ENCODE assay signal across 14 cellular contexts in genomic region chr7:47663841-47664240, GRCh38.
A peak's percentile ranks its signal among the peaks of the same experiment; 100 is the strongest.
DNase-seq lines count a peak whose midpoint lies in the region; ATAC-seq, FAIRE-seq and TF ChIP-seq lines count a peak whose summit lies in the region.
"Had no signal": no experiment of that assay in that cellular context is flagged by ENCODE, and none has a peak within 500 bp of the region (broad histone marks: within the 10 kb centered on the region; RNA-seq: fewer than 3 reads in every experiment).

No MANE protein-coding gene starts in this region.

- H2AK5ac ChIP-seq in IMR-90 (ENCODE audit: low read depth, low read length) (peak overlapping the region; percentile 70; the same call in 1 of the 2 replicates), mesenchymal stem cell (ENCODE audit: low read length, severe bottlenecking) (peak overlapping the region; percentile 94)

- H3K4me1 ChIP-seq in A549 (peaks cover 49% of the 10 kb centered on the region), IMR-90 (ENCODE audit: control insufficient read depth, insufficient read depth, low read length) (peaks cover 25% of the 10 kb centered on the region), mesenchymal stem cell (ENCODE audit: control insufficient read depth, insufficient read depth, low read depth, low read length) (peaks cover 31% of the 10 kb centered on the region)
- H3K4me1 ChIP-seq in effector memory CD4-positive, alpha-beta T cell (ENCODE audit: control insufficient read depth, insufficient read depth, low read length, poor library complexity, severe bottlenecking): no peaks in the 10 kb centered on the region

- DNase-seq in A549 (ENCODE audit: low read depth in 1 of 2, low spot score in 1 of 2): no peak
- no peak for DNase-seq in IMR-90
- peak; percentile 52 for DNase-seq in dermis blood vessel endothelial cell
- DNase-seq in mesenchymal stem cell: no peak
- DNase-seq in effector memory CD4-positive, alpha-beta T cell: no peak
- DNase-seq in NCI-H146 treated with DMSO at 0.1 percent for 48 hours (lab: John Stamatoyannopoulos, UW; ENCODE audit: unreplicated experiment): no peak
- no peak for DNase-seq in NCI-H1436 (lab: John Stamatoyannopoulos, UW)
- DNase-seq: C1 segment of cervical spinal cord; CD4-positive, alpha-beta T cell; DND-41; GF-D8; GM23248 had no signal

- in situ Hi-C loops in IMR-90 (cut with MboI; ENCODE audit: low sequenced_read_pairs): no loop called here

- WGBS in A549 (ENCODE audit: missing lambda C conversion rate): 100% methylated on average over 1 of the region's 1 CpG
- WGBS in IMR-90 (ENCODE audit: extremely low coverage in 2 of 2, insufficient read length in 1 of 2), 2 experiments: no CpG with 5 or more reads among the region's 1 CpG
- 100% methylated on average over 1 of the region's 1 CpG for WGBS in mesenchymal stem cell

- peak overlapping the region; percentile 77 to 81 for H2BK12ac ChIP-seq in mesenchymal stem cell (ENCODE audit: low read length in 2 of 2)

- no peak overlapping the region for H3K4me3 ChIP-seq in A549
- no peak overlapping the region for H3K4me3 ChIP-seq in IMR-90 (ENCODE audit: insufficient read depth, low read depth, low read length)
- no peak overlapping the region for H3K4me3 ChIP-seq in mesenchymal stem cell (ENCODE audit: insufficient read depth in 1 of 2, low read depth in 1 of 2, low read length in 2 of 2)
- H3K4me3 ChIP-seq in effector memory CD4-positive, alpha-beta T cell (ENCODE audit: insufficient read depth, low read depth, low read length, poor library complexity, severe bottlenecking): no peak overlapping the region
- H3K4me3 ChIP-seq: GM23248 had no signal

- H2BK5ac ChIP-seq in IMR-90 (ENCODE audit: low read depth, low read length, poor library complexity, severe bottlenecking) (no peak overlapping the region), mesenchymal stem cell (ENCODE audit: low read depth, low read length, poor library complexity, severe bottlenecking) (no peak overlapping the region)

- no peaks in the 10 kb centered on the region for H3K79me1 ChIP-seq in IMR-90 (ENCODE audit: low read depth in 1 of 2, low read length in 2 of 2)
- H3K79me1 ChIP-seq in mesenchymal stem cell (replicated peaks; ENCODE audit: low read length, poor library complexity, severe bottlenecking): no peaks in the 10 kb centered on the region

- no peak for TF ChIP-seq CTCF in A549 (IDR thresholded peaks at IDR 0.05)
- TF ChIP-seq CTCF in IMR-90 (conservative IDR thresholded peaks at IDR 0.05; ENCODE audit: low read depth, low read length): no peak

- TF ChIP-seq POLR2A in A549 (IDR thresholded peaks at IDR 0.05; ENCODE audit: low read length) (no peak), IMR-90 (IDR thresholded peaks at IDR 0.05; ENCODE audit: low read depth, low read length) (no peak)

- no peak overlapping the region for H4K5ac ChIP-seq in IMR-90 (ENCODE audit: low read depth, low read length)

- H3K27ac ChIP-seq in A549: peak overlapping the region; percentile 59 to 86; a peak in 5 of 6 replicates
- no peak overlapping the region for H3K27ac ChIP-seq in IMR-90 (ENCODE audit: insufficient read depth, low read length)
- peak overlapping the region; percentile 65 for H3K27ac ChIP-seq in mesenchymal stem cell (ENCODE audit: low read length, poor library complexity, severe bottlenecking)
- no peak overlapping the region for H3K27ac ChIP-seq in effector memory CD4-positive, alpha-beta T cell (ENCODE audit: insufficient read depth, low read length, poor library complexity, severe bottlenecking)
- H3K27ac ChIP-seq: GM23248 had no signal

- peak overlapping the region; percentile 23 for H2BK20ac ChIP-seq in IMR-90 (ENCODE audit: low read depth, low read length)

- no peak overlapping the region for H2AK9ac ChIP-seq in IMR-90 (replicated peaks; ENCODE audit: low read depth, low read length, poor library complexity)

- TF ChIP-seq RAD21 in A549 (conservative IDR thresholded peaks at IDR 0.05 in 1 of 2, IDR thresholded peaks at IDR 0.05 in 1 of 2): no peak
- TF ChIP-seq RAD21 in IMR-90 (IDR thresholded peaks at IDR 0.05; ENCODE audit: low read length): no peak

- no TSS peak for BruUV-seq in IMR-90 (replicated peaks; lab: Mats Ljungman, UMichigan)

- H2BK120ac ChIP-seq in IMR-90 (ENCODE audit: low read depth, low read length) (peak overlapping the region; percentile 76), mesenchymal stem cell (ENCODE audit: low read depth, low read length) (peak overlapping the region; percentile 55)

- no peak overlapping the region for H3K23ac ChIP-seq in IMR-90 (ENCODE audit: low read depth, low read length)
- H3K23ac ChIP-seq in mesenchymal stem cell (ENCODE audit: low read length in 2 of 2): no peak overlapping the region

- H4K91ac ChIP-seq in IMR-90 (ENCODE audit: insufficient read depth, low read depth, low read length): 0 out of 2 replicates have a peak overlapping the region, but pooled peaks have one; percentile 42
- H4K91ac ChIP-seq in mesenchymal stem cell (ENCODE audit: low read length): peak overlapping the region; percentile 72

- intact Hi-C loops in IMR-90 (cut with micrococcal nuclease): no loop called here

- CTCF ChIA-PET in A549 (lab: Yijun Ruan, JAX): interaction anchor here (1.1 to 1.6 kb wide), 3 partner anchors 22 to 155 kb away, joined by 3 to 6 read pairs (median 3); no protein-coding TSS in a partner anchor
- CTCF ChIA-PET in IMR-90 (lab: Yijun Ruan, JAX): interaction anchor here (1.3 kb wide), 1 partner anchor 120 kb away, joined by 4 read pairs; no protein-coding TSS in a partner anchor

- H2BK15ac ChIP-seq in IMR-90 (ENCODE audit: low read depth, low read length) (peak overlapping the region; percentile 39; the same call in 2 of the 3 replicates), mesenchymal stem cell (ENCODE audit: low read depth, poor library complexity, severe bottlenecking) (no peak overlapping the region)

- H3K56ac ChIP-seq in IMR-90 (ENCODE audit: extremely low read depth, insufficient read depth, low read length): no peak overlapping the region; the same call in 1 of the 2 replicates

- H3K4me2 ChIP-seq in A549 (0 out of 3 replicates have a peak overlapping the region, but pooled peaks have one; percentile 21), IMR-90 (ENCODE audit: low read depth, low read length) (no peak overlapping the region), mesenchymal stem cell (ENCODE audit: low read length, poor library complexity, severe bottlenecking) (no peak overlapping the region)

- H3K4ac ChIP-seq in IMR-90 (ENCODE audit: low read depth, low read length) (peak overlapping the region; percentile 50), mesenchymal stem cell (ENCODE audit: low read depth in 1 of 2, low read length in 2 of 2) (peak overlapping the region in 1 of 2 experiments; percentile 80)

- H3K14ac ChIP-seq in IMR-90 (replicated peaks; ENCODE audit: low read depth, low read length) (peak overlapping the region; percentile 62), mesenchymal stem cell (ENCODE audit: low read length in 2 of 2) (no peak overlapping the region)

- no peak for FAIRE-seq in A549 (lab: Jason Lieb, UNC)
- FAIRE-seq: H54 had no signal

- no peaks in the 10 kb centered on the region for H4K20me1 ChIP-seq in IMR-90 (ENCODE audit: insufficient read depth, low read length)

- dilution Hi-C loops in IMR-90 (cut with HindIII; ENCODE audit: low sequenced_read_pairs, unreplicated experiment): no loop called here

- no peak for TF ChIP-seq EP300 in A549 (IDR thresholded peaks at IDR 0.05)

- H3K9me3 ChIP-seq in A549: no peaks in the 10 kb centered on the region
- no peaks in the 10 kb centered on the region for H3K9me3 ChIP-seq in IMR-90 (ENCODE audit: control insufficient read depth, insufficient read depth, low read length)
- no peaks in the 10 kb centered on the region for H3K9me3 ChIP-seq in mesenchymal stem cell (ENCODE audit: control insufficient read depth, low read length)
- H3K9me3 ChIP-seq in effector memory CD4-positive, alpha-beta T cell (ENCODE audit: control insufficient read depth, low read length): no peaks in the 10 kb centered on the region

- H4K8ac ChIP-seq in IMR-90 (ENCODE audit: low read depth in 2 of 2, low read length in 2 of 2) (peak overlapping the region in 1 of 2 experiments; percentile 33; a peak in 1 of 4 replicates), mesenchymal stem cell (ENCODE audit: low read length) (no peak overlapping the region)

- H3K9ac ChIP-seq in IMR-90 (ENCODE audit: low read depth, low read length) (no peak overlapping the region), mesenchymal stem cell (ENCODE audit: low read length) (no peak overlapping the region)
- H3K9ac ChIP-seq: GM23248 had no signal

- ATAC-seq in A549 (no peak), IMR-90 (ENCODE audit: low read depth) (no peak)
- ATAC-seq: HCT116 had no signal

- H3K18ac ChIP-seq in IMR-90 (ENCODE audit: low read depth, low read length) (peak overlapping the region; percentile 35; the same call in 1 of the 2 replicates), mesenchymal stem cell (ENCODE audit: low read depth in 1 of 2, low read length in 2 of 2) (peak overlapping the region in 1 of 2 experiments; percentile 50)

- POLR2A ChIA-PET in A549 (lab: Yijun Ruan, JAX): no interaction called here
- POLR2A ChIA-PET in IMR-90 (lab: Charles Lee; ENCODE audit: unreplicated experiment): no interaction called here

- H2AFZ ChIP-seq in IMR-90 (replicated peaks; ENCODE audit: low read length, poor library complexity) (no peak overlapping the region), mesenchymal stem cell (ENCODE audit: low read depth, low read length) (no peak overlapping the region)
- H2AFZ ChIP-seq: GM23248 had no signal

- H3K9me1 ChIP-seq in IMR-90 (ENCODE audit: insufficient read depth, low read length): peaks cover 31% of the 10 kb centered on the region

- no peaks in the 10 kb centered on the region; the same call in 1 of the 2 replicates for H3K27me3 ChIP-seq in IMR-90 (ENCODE audit: control insufficient read depth, insufficient read depth, low read length)
- peaks cover 0 to 37% of the 10 kb centered on the region in 2 experiments for H3K27me3 ChIP-seq in mesenchymal stem cell (ENCODE audit: control insufficient read depth in 1 of 2, insufficient read depth in 1 of 2, low read length in 2 of 2)
- H3K27me3 ChIP-seq in effector memory CD4-positive, alpha-beta T cell (replicated peaks; ENCODE audit: control insufficient read depth, insufficient read depth, low read length, poor library complexity, severe bottlenecking): no peaks in the 10 kb centered on the region

- H3K36me3 ChIP-seq in IMR-90 (ENCODE audit: control insufficient read depth, insufficient read depth, low read length): no peaks in the 10 kb centered on the region
- no peaks in the 10 kb centered on the region for H3K36me3 ChIP-seq in mesenchymal stem cell (ENCODE audit: control insufficient read depth in 1 of 2, insufficient read depth in 2 of 2, low read depth in 1 of 2, low read length in 2 of 2)
- H3K36me3 ChIP-seq in effector memory CD4-positive, alpha-beta T cell (ENCODE audit: control insufficient read depth, insufficient read depth, low read length): no peaks in the 10 kb centered on the region

TF ChIP-seq in IMR-90, 13 proteins besides CTCF, POLR2A, EP300 and RAD21 (continues in another document):
- no peak for TF ChIP-seq RFX5 (IDR thresholded peaks at IDR 0.05; ENCODE audit: low read depth, low read length)
- no peak for TF ChIP-seq RCOR1 (IDR thresholded peaks at IDR 0.05; ENCODE audit: insufficient replicate concordance, low read length)
- TF ChIP-seq SMC3 (IDR thresholded peaks at IDR 0.05; ENCODE audit: low read depth, low read length): no peak
- no peak for TF ChIP-seq CEBPB (IDR thresholded peaks at IDR 0.05; ENCODE audit: low read depth, low read length)
- TF ChIP-seq FOS (IDR thresholded peaks at IDR 0.05; ENCODE audit: low read depth, low read length): no peak

Comparison
In these comparisons a context has a peak if more than half of its experiments do, and no peak if none do; other contexts are left out.
1. H3K27ac ChIP-seq: peak in A549 (2 of 2) and mesenchymal stem cell (single experiment); none in IMR-90 (single experiment) and effector memory CD4-positive, alpha-beta T cell (single experiment).